Comparison of ENCODE assay signal across 8 cellular contexts in genomic region chrX:149504226-149504914, GRCh38. TPM values are rescaled to one million over a fixed set of nuclear protein-coding genes. Genes with fewer than 3 reads are reported as not detected.
DNase-seq lines count a peak whose midpoint lies in the region; ATAC-seq and TF ChIP-seq lines count a peak whose summit lies in the region.

No MANE protein-coding gene starts in this region.

- ATAC-seq in HG02763 (IDR thresholded peaks at IDR 0.05; ENCODE audit: unreplicated experiment) = peak; percentile 36

- no peak overlapping the region for H4K91ac ChIP-seq in neuronal stem cell (ENCODE audit: low read depth, low read length, poor library complexity)

- no peak overlapping the region for H3K23ac ChIP-seq in neuronal stem cell (ENCODE audit: low read depth, low read length, poor library complexity)

- 100% methylated on average over 4 of the region's 10 CpGs for WGBS in neuronal stem cell (ENCODE audit: extremely low coverage in 2 of 2, insufficient read length in 2 of 2, insufficient replicate concordance in 1 of 2), 2 donors

- H3K14ac ChIP-seq in neuronal stem cell (ENCODE audit: low read length) = no peak overlapping the region

- H3K79me1 ChIP-seq in neuronal stem cell (ENCODE audit: low read depth, low read length) = no peaks in the 10 kb centered on the region

- H3K4ac ChIP-seq in neuronal stem cell (ENCODE audit: low read length) = no peak overlapping the region

- H3K9ac ChIP-seq in neuronal stem cell (ENCODE audit: low read depth, low read length, poor library complexity) = no peak overlapping the region

- no peak overlapping the region for H2BK120ac ChIP-seq in neuronal stem cell (ENCODE audit: low read depth, low read length)

- H4K8ac ChIP-seq in neuronal stem cell (ENCODE audit: low read depth, low read length) = no peak overlapping the region

- peak in 2 of 3 experiments; percentile 47 to 71 for DNase-seq in NCI-H1417 (lab: John Stamatoyannopoulos, UW)
- DNase-seq in NCI-H1417 treated with DMSO at 0.1 percent for 48 hours (lab: John Stamatoyannopoulos, UW) = no peak
- peak; percentile 23 for DNase-seq in NCI-H2171 (lab: John Stamatoyannopoulos, UW)
- DNase-seq in activated CD8-positive, alpha-beta memory T cell treated with anti-CD3 and anti-CD28 coated beads, Interleukin-2, amount 50 U/mL, for 4 hours = peak; percentile 55
- DNase-seq in epithelial cell of proximal tubule (ENCODE audit: low read depth) = no peak
- DNase-seq in neuronal stem cell (ENCODE audit: low spot score) = no peak
- no peak for DNase-seq in HuH-7.5 (ENCODE audit: low spot score)

- H3K27ac ChIP-seq in neuronal stem cell (replicated peaks; ENCODE audit: low read length) = no peak overlapping the region

- H3K4me2 ChIP-seq in neuronal stem cell (ENCODE audit: insufficient read depth, low read length, poor library complexity, severe bottlenecking) = peak overlapping the region; percentile 49

- H3K18ac ChIP-seq in neuronal stem cell (ENCODE audit: low read length) = no peak overlapping the region

- no peak overlapping the region for H2BK5ac ChIP-seq in neuronal stem cell (ENCODE audit: low read length)

- no peaks in the 10 kb centered on the region for H3K27me3 ChIP-seq in neuronal stem cell (ENCODE audit: control insufficient read depth in 3 of 3, insufficient read depth in 3 of 3, low read depth in 1 of 3, low read length in 3 of 3)

- H3K4me3 ChIP-seq in epithelial cell of proximal tubule (ENCODE audit: low read depth, low read length) (peak overlapping the region; percentile 68), neuronal stem cell (ENCODE audit: low read length in 2 of 2) (peak overlapping the region; percentile 70 to 90)

- peaks cover 7 to 26% of the 10 kb centered on the region in 2 donors for H3K36me3 ChIP-seq in neuronal stem cell (replicated peaks in 1 of 2; ENCODE audit: control insufficient read depth in 2 of 2, insufficient read depth in 2 of 2, low read length in 2 of 2)

- H2AFZ ChIP-seq in neuronal stem cell (ENCODE audit: low read length) = peak overlapping the region; percentile 85

- H2BK15ac ChIP-seq in neuronal stem cell (ENCODE audit: low read length) = no peak overlapping the region

- H3K4me1 ChIP-seq in neuronal stem cell (ENCODE audit: control insufficient read depth in 2 of 2, insufficient read depth in 1 of 2, low read depth in 1 of 2, low read length in 2 of 2) = peaks cover 4% of the 10 kb centered on the region in 2 donors

- no peak overlapping the region for H2BK12ac ChIP-seq in neuronal stem cell (ENCODE audit: low read length)

- peak; percentile 46 for TF ChIP-seq CTCF in epithelial cell of proximal tubule (conservative IDR thresholded peaks at IDR 0.05; ENCODE audit: low read depth, low read length)

- no peak overlapping the region for H2AK5ac ChIP-seq in neuronal stem cell (ENCODE audit: low read depth, low read length)

- H3K9me3 ChIP-seq in neuronal stem cell (replicated peaks in 1 of 2; ENCODE audit: control insufficient read depth in 2 of 2, insufficient read depth in 1 of 2, low read depth in 1 of 2, low read length in 2 of 2) = no peaks in the 10 kb centered on the region

RNA-seq across cellular contexts. Expression of gene IDS, which starts 0.7 kb away (rescaled TPM):
- total RNA-seq in epithelial cell of proximal tubule = 37.0 and 54.0 TPM in 2 replicates
- 25.5 TPM for polyA plus RNA-seq in neuronal stem cell (2013, experiment 1 of 2)
- 25.5 TPM for polyA plus RNA-seq in neuronal stem cell (2013, experiment 2 of 2)

RNA-seq across cellular contexts. Expression of gene EOLA1, which starts 36.4 kb away (rescaled TPM):
- 6.5 and 9.2 TPM in 2 replicates for total RNA-seq in epithelial cell of proximal tubule
- 6.4 TPM for polyA plus RNA-seq in neuronal stem cell (2013, experiment 1 of 2)
- polyA plus RNA-seq in neuronal stem cell (2013, experiment 2 of 2) = 7.3 TPM

RNA-seq across cellular contexts. Expression of gene HSFX3, which starts 45.4 kb away (rescaled TPM):
- not detected in 2 replicates for total RNA-seq in epithelial cell of proximal tubule
- polyA plus RNA-seq in neuronal stem cell (2013, experiment 1 of 2) = not detected
- polyA plus RNA-seq in neuronal stem cell (2013, experiment 2 of 2) = not detected

Comparison
In these comparisons a context has a peak if more than half of its experiments do, and no peak if none do; other contexts are left out.
1. DNase-seq: peak in NCI-H1417 (2 of 3), NCI-H2171 (single experiment) and activated CD8-positive, alpha-beta memory T cell treated with anti-CD3 and anti-CD28 coated beads, Interleukin-2, amount 50 U/mL, for 4 hours (single experiment); none in NCI-H1417 treated with DMSO at 0.1 percent for 48 hours (single experiment), epithelial cell of proximal tubule (single experiment), neuronal stem cell (single experiment) and HuH-7.5 (single experiment).